In genomic region chr2:195709901-195710300, GRCh38 we compare ENCODE assay signal across 1 cellular context.
TF ChIP-seq lines count a peak whose summit lies in the region.

No MANE protein-coding gene starts in this region.

TF ChIP-seq in SK-N-SH, 30 proteins besides CTCF, POLR2A, EP300 and RAD21 (continued from another document):
- TF ChIP-seq TCF12 (IDR thresholded peaks at IDR 0.05) (no peak), SIN3A (IDR thresholded peaks at IDR 0.05; ENCODE audit: borderline replicate concordance, low read depth, low read length) (no peak), RCOR1 (IDR thresholded peaks at IDR 0.05; ENCODE audit: low read length) (no peak), MXI1 (IDR thresholded peaks at IDR 0.05; ENCODE audit: low read depth, low read length) (no peak), USF2 (IDR thresholded peaks at IDR 0.05; ENCODE audit: borderline replicate concordance, low read depth, low read length) (no peak), NFIC (IDR thresholded peaks at IDR 0.05; ENCODE audit: borderline replicate concordance) (no peak), RFX5 (IDR thresholded peaks at IDR 0.05; ENCODE audit: low read length) (no peak), YY1 (IDR thresholded peaks at IDR 0.05; ENCODE audit: low read depth) (no peak), NRF1 (IDR thresholded peaks at IDR 0.05; ENCODE audit: low read depth, low read length) (no peak)
